Comparison of ENCODE assay signal across 1 cellular context in genomic region chr17:50476545-50477315, GRCh38.
TF ChIP-seq lines count a peak whose summit lies in the region.

No MANE protein-coding gene starts in this region.

TF ChIP-seq in HepG2, 621 proteins besides CTCF, POLR2A, EP300 and RAD21 (continued from another document and continues in another):
- TF ChIP-seq ZBTB7B (CRISPR knock-in tag; IDR thresholded peaks at IDR 0.05), result no peak
- TF ChIP-seq, protein P1, sequence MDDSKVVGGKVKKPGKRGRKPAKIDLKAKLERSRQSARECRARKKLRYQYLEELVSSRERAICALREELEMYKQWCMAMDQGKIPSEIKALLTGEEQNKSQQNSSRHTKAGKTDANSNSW (CRISPR knock-in tag; IDR thresholded peaks at IDR 0.05; ENCODE audit: borderline replicate concordance), result no peak
- TF ChIP-seq ZNF792 (CRISPR knock-in tag; IDR thresholded peaks at IDR 0.05), result no peak
- TF ChIP-seq MAZ (IDR thresholded peaks at IDR 0.05; ENCODE audit: borderline replicate concordance, low read depth, low read length), result no peak
- TF ChIP-seq MAZ (CRISPR knock-in tag; IDR thresholded peaks at IDR 0.05; ENCODE audit: low read depth), result 0 out of 2 replicates have a peak, but pooled peaks have one; percentile 32
- no peak for TF ChIP-seq ZNF710 (CRISPR knock-in tag; IDR thresholded peaks at IDR 0.05; ENCODE audit: borderline replicate concordance)
- TF ChIP-seq SMAD1 (CRISPR knock-in tag; IDR thresholded peaks at IDR 0.05; ENCODE audit: borderline replicate concordance, low read depth), result no peak
- TF ChIP-seq ATM (IDR thresholded peaks at IDR 0.05; ENCODE audit: borderline replicate concordance), result no peak
- TF ChIP-seq ADNP (CRISPR knock-in tag; IDR thresholded peaks at IDR 0.05), result peak; percentile 37; the same call in 1 of the 2 replicates
- no peak for TF ChIP-seq CHD4 (IDR thresholded peaks at IDR 0.05; ENCODE audit: borderline replicate concordance, low read length)
- TF ChIP-seq XBP1 (CRISPR knock-in tag; IDR thresholded peaks at IDR 0.05), result peak; percentile 97; the same call in 1 of the 2 replicates
- TF ChIP-seq HOMEZ (CRISPR knock-in tag; IDR thresholded peaks at IDR 0.05; ENCODE audit: low read depth), result peak; percentile 56; the same call in 1 of the 2 replicates
- no peak for TF ChIP-seq ZNF430 (CRISPR knock-in tag; IDR thresholded peaks at IDR 0.05)
- no peak for TF ChIP-seq ZNF549 (CRISPR knock-in tag; IDR thresholded peaks at IDR 0.05)
- no peak for TF ChIP-seq SP1 (IDR thresholded peaks at IDR 0.05)
- TF ChIP-seq SP1 (CRISPR knock-in tag; IDR thresholded peaks at IDR 0.05), result no peak
- no peak; the same call in 1 of the 2 replicates for TF ChIP-seq ZNF816 (CRISPR knock-in tag; IDR thresholded peaks at IDR 0.05; ENCODE audit: borderline replicate concordance)
- peak; percentile 47 for TF ChIP-seq PHF5A (CRISPR knock-in tag; IDR thresholded peaks at IDR 0.05; ENCODE audit: low read depth, unreplicated experiment)
- TF ChIP-seq MAF1 (CRISPR knock-in tag; IDR thresholded peaks at IDR 0.05; ENCODE audit: borderline replicate concordance), result no peak
- TF ChIP-seq ZNF282 (IDR thresholded peaks at IDR 0.05; ENCODE audit: partially characterized antibody), result no peak
- TF ChIP-seq, protein P2, sequence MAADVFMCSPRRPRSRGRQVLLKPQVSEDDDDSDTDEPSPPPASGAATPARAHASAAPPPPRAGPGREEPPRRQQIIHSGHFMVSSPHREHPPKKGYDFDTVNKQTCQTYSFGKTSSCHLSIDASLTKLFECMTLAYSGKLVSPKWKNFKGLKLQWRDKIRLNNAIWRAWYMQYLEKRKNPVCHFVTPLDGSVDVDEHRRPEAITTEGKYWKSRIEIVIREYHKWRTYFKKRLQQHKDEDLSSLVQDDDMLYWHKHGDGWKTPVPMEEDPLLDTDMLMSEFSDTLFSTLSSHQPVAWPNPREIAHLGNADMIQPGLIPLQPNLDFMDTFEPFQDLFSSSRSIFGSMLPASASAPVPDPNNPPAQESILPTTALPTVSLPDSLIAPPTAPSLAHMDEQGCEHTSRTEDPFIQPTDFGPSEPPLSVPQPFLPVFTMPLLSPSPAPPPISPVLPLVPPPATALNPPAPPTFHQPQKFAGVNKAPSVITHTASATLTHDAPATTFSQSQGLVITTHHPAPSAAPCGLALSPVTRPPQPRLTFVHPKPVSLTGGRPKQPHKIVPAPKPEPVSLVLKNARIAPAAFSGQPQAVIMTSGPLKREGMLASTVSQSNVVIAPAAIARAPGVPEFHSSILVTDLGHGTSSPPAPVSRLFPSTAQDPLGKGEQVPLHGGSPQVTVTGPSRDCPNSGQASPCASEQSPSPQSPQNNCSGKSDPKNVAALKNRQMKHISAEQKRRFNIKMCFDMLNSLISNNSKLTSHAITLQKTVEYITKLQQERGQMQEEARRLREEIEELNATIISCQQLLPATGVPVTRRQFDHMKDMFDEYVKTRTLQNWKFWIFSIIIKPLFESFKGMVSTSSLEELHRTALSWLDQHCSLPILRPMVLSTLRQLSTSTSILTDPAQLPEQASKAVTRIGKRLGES (CRISPR knock-in tag; IDR thresholded peaks at IDR 0.05; ENCODE audit: borderline replicate concordance), result no peak
- no peak; the same call in 1 of the 2 replicates for TF ChIP-seq IRF9 (CRISPR knock-in tag; IDR thresholded peaks at IDR 0.05; ENCODE audit: borderline replicate concordance)
- no peak for TF ChIP-seq STAG1 (CRISPR knock-in tag; IDR thresholded peaks at IDR 0.05)
- TF ChIP-seq RARG (CRISPR knock-in tag; IDR thresholded peaks at IDR 0.05; ENCODE audit: low read depth), result no peak
- TF ChIP-seq KAT7 (CRISPR knock-in tag; IDR thresholded peaks at IDR 0.05; ENCODE audit: borderline replicate concordance), result no peak
- no peak for TF ChIP-seq RCOR2 (CRISPR knock-in tag; IDR thresholded peaks at IDR 0.05)
- TF ChIP-seq ZNF775 (CRISPR knock-in tag; IDR thresholded peaks at IDR 0.05; ENCODE audit: borderline replicate concordance), result no peak
- TF ChIP-seq SNAPC5 (CRISPR knock-in tag; IDR thresholded peaks at IDR 0.05; ENCODE audit: borderline replicate concordance), result no peak
- TF ChIP-seq KDM2A (CRISPR knock-in tag; IDR thresholded peaks at IDR 0.05; ENCODE audit: borderline replicate concordance, low read depth), result peak; percentile 26; the same call in 1 of the 2 replicates
- 0 out of 2 replicates have a peak, but pooled peaks have one; percentile 8 for TF ChIP-seq ZFP37 (CRISPR knock-in tag; IDR thresholded peaks at IDR 0.05; ENCODE audit: borderline replicate concordance)
- TF ChIP-seq, protein P3, sequence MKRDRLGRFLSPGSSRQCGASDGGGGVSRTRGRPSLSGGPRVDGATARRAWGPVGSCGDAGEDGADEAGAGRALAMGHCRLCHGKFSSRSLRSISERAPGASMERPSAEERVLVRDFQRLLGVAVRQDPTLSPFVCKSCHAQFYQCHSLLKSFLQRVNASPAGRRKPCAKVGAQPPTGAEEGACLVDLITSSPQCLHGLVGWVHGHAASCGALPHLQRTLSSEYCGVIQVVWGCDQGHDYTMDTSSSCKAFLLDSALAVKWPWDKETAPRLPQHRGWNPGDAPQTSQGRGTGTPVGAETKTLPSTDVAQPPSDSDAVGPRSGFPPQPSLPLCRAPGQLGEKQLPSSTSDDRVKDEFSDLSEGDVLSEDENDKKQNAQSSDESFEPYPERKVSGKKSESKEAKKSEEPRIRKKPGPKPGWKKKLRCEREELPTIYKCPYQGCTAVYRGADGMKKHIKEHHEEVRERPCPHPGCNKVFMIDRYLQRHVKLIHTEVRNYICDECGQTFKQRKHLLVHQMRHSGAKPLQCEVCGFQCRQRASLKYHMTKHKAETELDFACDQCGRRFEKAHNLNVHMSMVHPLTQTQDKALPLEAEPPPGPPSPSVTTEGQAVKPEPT (CRISPR knock-in tag; IDR thresholded peaks at IDR 0.05; ENCODE audit: low read depth), result no peak
- TF ChIP-seq ZNF891 (CRISPR knock-in tag; IDR thresholded peaks at IDR 0.05), result no peak
- no peak; the same call in 1 of the 2 replicates for TF ChIP-seq ZNF230 (CRISPR knock-in tag; IDR thresholded peaks at IDR 0.05)
- no peak for TF ChIP-seq ZBTB1 (CRISPR knock-in tag; IDR thresholded peaks at IDR 0.05; ENCODE audit: borderline replicate concordance)
- TF ChIP-seq TRAFD1 (CRISPR knock-in tag; IDR thresholded peaks at IDR 0.05; ENCODE audit: borderline replicate concordance), result no peak; the same call in 1 of the 2 replicates
- TF ChIP-seq GLMP (CRISPR knock-in tag; IDR thresholded peaks at IDR 0.05; ENCODE audit: borderline replicate concordance), result no peak
- TF ChIP-seq ZKSCAN5 (CRISPR knock-in tag; IDR thresholded peaks at IDR 0.05), result no peak
- TF ChIP-seq ZNF18 (CRISPR knock-in tag; IDR thresholded peaks at IDR 0.05; ENCODE audit: insufficient replicate concordance), result no peak
- TF ChIP-seq CEBPB (IDR thresholded peaks at IDR 0.05; ENCODE audit: borderline replicate concordance, low read depth, low read length), result no peak
- TF ChIP-seq ELF3 (CRISPR knock-in tag; IDR thresholded peaks at IDR 0.05), result peak; percentile 59; the same call in 1 of the 2 replicates
- no peak for TF ChIP-seq ZNF225 (CRISPR knock-in tag; IDR thresholded peaks at IDR 0.05)
- TF ChIP-seq SMARCC2 (IDR thresholded peaks at IDR 0.05), result no peak
- no peak; the same call in 1 of the 2 replicates for TF ChIP-seq DZIP1 (CRISPR knock-in tag; IDR thresholded peaks at IDR 0.05)
- TF ChIP-seq ZNF496 (CRISPR knock-in tag; IDR thresholded peaks at IDR 0.05; ENCODE audit: insufficient replicate concordance), result no peak
- TF ChIP-seq RBM22 (optimal IDR thresholded peaks at IDR 0.05; ENCODE audit: low read length), result peak; percentile 27
- TF ChIP-seq ZNF367 (CRISPR knock-in tag; IDR thresholded peaks at IDR 0.05; ENCODE audit: borderline replicate concordance), result no peak
